9 cellular contexts compared by ENCODE assay signal in genomic region chr22:41300661-41301060, GRCh38. TPM values are rescaled to one million over a fixed set of nuclear protein-coding genes. Genes with fewer than 3 reads are reported as not detected.
DNase-seq lines count a peak whose midpoint lies in the region; ATAC-seq and TF ChIP-seq lines count a peak whose summit lies in the region.
"Had no signal": no experiment of that assay in that cellular context is flagged by ENCODE, and none has a peak within 500 bp of the region (broad histone marks: within the 10 kb centered on the region; RNA-seq: fewer than 3 reads in every experiment).

No MANE protein-coding gene starts in this region.

- TF ChIP-seq CTCF in right atrium auricular region (IDR thresholded peaks at IDR 0.05) (no peak), MCF 10A (IDR thresholded peaks at IDR 0.05; ENCODE audit: unreplicated experiment) (no peak), uterus (IDR thresholded peaks at IDR 0.05) (no peak)

- POLR2A ChIA-PET in MCF 10A (lab: Yijun Ruan, JAX): interaction anchor here (0.7 to 5.5 kb wide), 7 partner anchors 12 to 207 kb away, joined by 3 to 88 read pairs (median 5); partner anchors contain the start of gene RANGAP1

- peaks cover 9% of the 10 kb centered on the region for H3K36me3 Mint-ChIP-seq in MCF 10A (ENCODE audit: insufficient read depth, unreplicated experiment)

- H3K4me1 ChIP-seq in right atrium auricular region (peaks cover 0 to 19% of the 10 kb centered on the region in 2 donors), mesodermal cell (ENCODE audit: control insufficient read depth, insufficient read depth, low read length, poor library complexity, severe bottlenecking) (peaks cover 9% of the 10 kb centered on the region), uterus (no peaks in the 10 kb centered on the region)

- H3K4me3 Mint-ChIP-seq in MCF 10A (ENCODE audit: unreplicated experiment): peak overlapping the region; percentile 75

- H3K4me1 Mint-ChIP-seq in MCF 10A (ENCODE audit: insufficient read depth, unreplicated experiment): peaks cover 22% of the 10 kb centered on the region

- H3K36me3 ChIP-seq in right atrium auricular region (no peaks in the 10 kb centered on the region), mesodermal cell (ENCODE audit: control insufficient read depth, insufficient read depth, low read length) (peaks cover 17% of the 10 kb centered on the region), uterus (no peaks in the 10 kb centered on the region)

- no peaks in the 10 kb centered on the region for H3K27me3 ChIP-seq in right atrium auricular region
- no peaks in the 10 kb centered on the region for H3K27me3 ChIP-seq in uterus

- H3K27me3 Mint-ChIP-seq in MCF 10A (ENCODE audit: insufficient read depth, unreplicated experiment): no peaks in the 10 kb centered on the region

- peak overlapping the region; percentile 87 to 88 for H3K27ac ChIP-seq in right atrium auricular region
- H3K27ac ChIP-seq in mesodermal cell (ENCODE audit: low read depth, low read length, severe bottlenecking): no peak overlapping the region
- H3K27ac ChIP-seq in uterus: peak overlapping the region; percentile 87 to 92

- 77 to 92% methylated on average over 4 to 7 of the region's 7 CpGs for WGBS in mesodermal cell (ENCODE audit: insufficient coverage in 2 of 2), 2 experiments

- no peaks in the 10 kb centered on the region for H3K9me3 ChIP-seq in right atrium auricular region
- H3K9me3 ChIP-seq in mesodermal cell (ENCODE audit: control insufficient read depth, low read length): no peaks in the 10 kb centered on the region
- H3K9me3 ChIP-seq in uterus: no peaks in the 10 kb centered on the region

- H3K9me3 Mint-ChIP-seq in MCF 10A (ENCODE audit: unreplicated experiment): no peaks in the 10 kb centered on the region

- no TSS peak for BruUV-seq in MCF 10A (replicated peaks; lab: Mats Ljungman, UMichigan)

- H3K27ac Mint-ChIP-seq in MCF 10A (ENCODE audit: low read depth, unreplicated experiment): no peak overlapping the region

- TF ChIP-seq POLR2A in uterus (IDR thresholded peaks at IDR 0.05): no peak

- CTCF ChIA-PET in MCF 10A (lab: Yijun Ruan, JAX): interaction anchor here (0.6 to 0.7 kb wide), 2 partner anchors 25 to 63 kb away, joined by 3 to 4 read pairs; no protein-coding TSS in a partner anchor

- H3K4me3 ChIP-seq in right atrium auricular region (peak overlapping the region in 1 of 2 donors; percentile 94), mesodermal cell (ENCODE audit: extremely low read depth, insufficient read depth, low read length, poor library complexity, severe bottlenecking) (peak overlapping the region; percentile 96), uterus (peak overlapping the region in 1 of 2 donors; percentile 63)

- no peak for DNase-seq in right atrium auricular region (ENCODE audit: low spot score)
- DNase-seq in Right ventricle myocardium superior: no peak
- DNase-seq in MCF 10A (ENCODE audit: unreplicated experiment): no peak
- DNase-seq in uterus: no peak
- DNase-seq in NCI-H1092 treated with DMSO at 0.1 percent for 48 hours (lab: John Stamatoyannopoulos, UW): no peak
- no peak for DNase-seq in NCI-H69 (lab: John Stamatoyannopoulos, UW)
- no peak for DNase-seq in NCI-H2196 treated with DMSO at 0.1 percent for 48 hours (lab: John Stamatoyannopoulos, UW; ENCODE audit: unreplicated experiment)
- DNase-seq: NCI-H1436 treated with DMSO at 0.1 percent for 48 hours had no signal

- intact Hi-C loops in Right ventricle myocardium superior (cut with DNase I): no loop called here
- intact Hi-C loops in MCF 10A (cut with micrococcal nuclease): loop anchor here (1.0 kb wide), 1 partner anchor 44 kb away; no protein-coding TSS in a partner anchor
- intact Hi-C loops in uterus (cut with DNase I; ENCODE audit: low total_unique reads): loop anchor here (10.0 kb wide), 1 partner anchor 74 kb away; no protein-coding TSS in a partner anchor

- no peak for ATAC-seq in Right ventricle myocardium superior (ENCODE audit: poor library complexity)

RNA-seq across cellular contexts. Expression of gene ZC3H7B, which starts 0.7 kb away (rescaled TPM):
- total RNA-seq in right atrium auricular region: 10 to 100 TPM; 24.5 to 33.3 TPM
- total RNA-seq in Right ventricle myocardium superior: 41.3 TPM
- total RNA-seq in MCF 10A (2022): 42.9 and 53.4 TPM in 2 replicates
- polyA plus RNA-seq in mesodermal cell (2013, experiment 1 of 2): 41.0 TPM
- polyA plus RNA-seq in mesodermal cell (2013, experiment 2 of 2): 41.3 TPM
- 10 to 100 TPM; 14.1 to 74.1 (median 28.2) TPM for total RNA-seq in uterus

RNA-seq across cellular contexts. Expression of gene RANGAP1, which starts 14.7 kb away (rescaled TPM):
- total RNA-seq in right atrium auricular region: 10 to 100 TPM; 22.3 to 33.3 TPM
- total RNA-seq in Right ventricle myocardium superior: 42.8 TPM
- 84.7 and 117 TPM in 2 replicates for total RNA-seq in MCF 10A (2022)
- 75.1 TPM for polyA plus RNA-seq in mesodermal cell (2013, experiment 1 of 2)
- 70.1 TPM for polyA plus RNA-seq in mesodermal cell (2013, experiment 2 of 2)
- 10 to 100 TPM; 18.7 to 38.7 (median 35.6) TPM for total RNA-seq in uterus

RNA-seq across cellular contexts. Expression of gene CHADL, which starts 59.9 kb away (rescaled TPM):
- 10 to 100 TPM in 1 of 2 donors, 1 to 10 TPM in 1; 8.3 to 16.1 TPM for total RNA-seq in right atrium auricular region
- 22.6 TPM for total RNA-seq in Right ventricle myocardium superior
- 0.51 and 0.52 TPM in 2 replicates for total RNA-seq in MCF 10A (2022)
- 0.18 TPM for polyA plus RNA-seq in mesodermal cell (2013, experiment 1 of 2)
- 0.46 TPM for polyA plus RNA-seq in mesodermal cell (2013, experiment 2 of 2)
- total RNA-seq in uterus: 1 to 10 TPM in 2 of 4 donors, not detected in 2; 1.8 to 2.6 TPM
